9 cellular contexts compared by ENCODE assay signal in genomic region chr2:167294031-167294774, GRCh38. TPM values are rescaled to one million over a fixed set of nuclear protein-coding genes. Genes with fewer than 3 reads are reported as not detected.
DNase-seq lines count a peak whose midpoint lies in the region; ATAC-seq and TF ChIP-seq lines count a peak whose summit lies in the region.
"Had no signal": no experiment of that assay in that cellular context is flagged by ENCODE, and none has a peak within 500 bp of the region (broad histone marks: within the 10 kb centered on the region; RNA-seq: fewer than 3 reads in every experiment).

No MANE protein-coding gene starts in this region.

- H3K9ac ChIP-seq in muscle layer of colon (ENCODE audit: low read length) = peak overlapping the region; percentile 46

- H3K27me3 ChIP-seq in SJSA1 (replicated peaks) (peaks cover 41% of the 10 kb centered on the region), muscle layer of colon (ENCODE audit: control insufficient read depth in 1 of 2, insufficient read depth in 2 of 2, low read length in 2 of 2) (peaks cover 0 to 6% of the 10 kb centered on the region in 2 donors), aorta (ENCODE audit: control insufficient read depth in 1 of 2, insufficient read depth in 2 of 2, low read length in 1 of 2) (no peaks in the 10 kb centered on the region)

- no peak overlapping the region for H3K27ac Mint-ChIP-seq in endothelial cell (ENCODE audit: unreplicated experiment)

- peaks cover 15% of the 10 kb centered on the region for H3K4me1 ChIP-seq in SJSA1 (replicated peaks)
- H3K4me1 ChIP-seq in muscle layer of colon (ENCODE audit: insufficient read depth, low read length) = peaks cover 5% of the 10 kb centered on the region
- no peaks in the 10 kb centered on the region for H3K4me1 ChIP-seq in aorta (ENCODE audit: control insufficient read depth in 1 of 2, insufficient read depth in 2 of 2, low read length in 2 of 2)

- TF ChIP-seq CTCF in endothelial cell (IDR thresholded peaks at IDR 0.05; ENCODE audit: unreplicated experiment) = no peak

- H3K4me1 Mint-ChIP-seq in endothelial cell (ENCODE audit: unreplicated experiment) = peaks cover 7% of the 10 kb centered on the region

- WGBS in aorta, 2 donors = 1 to 2% methylated on average over 32 to 35 of the region's 35 CpGs

- peak; percentile 30 for ATAC-seq in aorta (ENCODE audit: low FRiP score)
- ATAC-seq in GM19351 (IDR thresholded peaks at IDR 0.05; ENCODE audit: unreplicated experiment) = no peak

- H3K4me3 ChIP-seq in SJSA1 (peak overlapping the region; percentile 16), muscle layer of colon (ENCODE audit: low read depth in 1 of 2, low read length in 2 of 2) (peak overlapping the region; percentile 71), aorta (ENCODE audit: low read length in 2 of 2) (peak overlapping the region; percentile 46 to 63)

- peak overlapping the region; percentile 90 for H3K4me3 Mint-ChIP-seq in endothelial cell (ENCODE audit: unreplicated experiment)

- H3K36me3 Mint-ChIP-seq in endothelial cell (ENCODE audit: low read depth, unreplicated experiment) = no peaks in the 10 kb centered on the region

- intact Hi-C loops in aorta (cut with DNase I) = no loop called here

- H3K36me3 ChIP-seq in SJSA1 = peaks cover 3% of the 10 kb centered on the region; the same call in 1 of the 2 replicates
- no peaks in the 10 kb centered on the region for H3K36me3 ChIP-seq in muscle layer of colon (ENCODE audit: insufficient read depth, low read length)
- no peaks in the 10 kb centered on the region for H3K36me3 ChIP-seq in aorta (ENCODE audit: control insufficient read depth in 1 of 2, insufficient read depth in 2 of 2, low read length in 1 of 2)

- H3K9me3 Mint-ChIP-seq in endothelial cell (ENCODE audit: unreplicated experiment) = no peaks in the 10 kb centered on the region

- no peaks in the 10 kb centered on the region for H3K9me3 ChIP-seq in SJSA1 (replicated peaks)
- no peaks in the 10 kb centered on the region for H3K9me3 ChIP-seq in muscle layer of colon (ENCODE audit: low read length)
- H3K9me3 ChIP-seq in aorta (ENCODE audit: control insufficient read depth, low read length) = no peaks in the 10 kb centered on the region

- DNase-seq in DMS 273 (lab: John Stamatoyannopoulos, UW; ENCODE audit: unreplicated experiment) = peak; percentile 48
- no peak for DNase-seq in DMS 273 treated with DMSO at 0.1 percent for 48 hours (lab: John Stamatoyannopoulos, UW)
- no peak for DNase-seq in SJSA1 (ENCODE audit: low read depth in 1 of 2, low spot score in 2 of 2)
- DNase-seq in endothelial cell (ENCODE audit: low spot score) = peak; percentile 46
- DNase-seq in aorta = peak; percentile 36 to 76
- no peak for DNase-seq in OCI-M2 (lab: John Stamatoyannopoulos, UW; ENCODE audit: unreplicated experiment)

- peaks cover 3% of the 10 kb centered on the region for H3K27me3 Mint-ChIP-seq in endothelial cell (ENCODE audit: unreplicated experiment)

- H3K27ac ChIP-seq in SJSA1 (no peak overlapping the region), muscle layer of colon (ENCODE audit: low read depth, low read length) (peak overlapping the region; percentile 60), aorta (ENCODE audit: low read depth in 1 of 2, low read length in 2 of 2) (no peak overlapping the region)
- H3K27ac ChIP-seq: 22Rv1 had no signal

RNA-seq across cellular contexts. Expression of gene B3GALT1, which starts 1.4 kb away (rescaled TPM):
- total RNA-seq in SJSA1 (2014; rRNA removed; shearing (Covaris generic)) = not detected in 2 replicates
- total RNA-seq in endothelial cell (ENCODE audit: unreplicated experiment) (3.2 TPM), aorta (under 1 TPM; 0.30 to 0.39 TPM)
- not detected for polyA plus RNA-seq in aorta

Comparison
In these comparisons a context has a peak if more than half of its experiments do, and no peak if none do; other contexts are left out.
1. DNase-seq: peak in DMS 273 (single experiment), endothelial cell (single experiment) and aorta (2 of 2); none in DMS 273 treated with DMSO at 0.1 percent for 48 hours (single experiment), SJSA1 (0 of 2) and OCI-M2 (single experiment).
2. H3K4me3 ChIP-seq: peak in every context shown above with its lines; median percentile 71 in muscle layer of colon; 54 in aorta; 16 in SJSA1.